ENCODE assay signal across 8 cellular contexts in genomic region chr1:42952353-42953001, GRCh38. TPM values are rescaled to one million over a fixed set of nuclear protein-coding genes. Genes with fewer than 3 reads are reported as not detected.
DNase-seq lines count a peak whose midpoint lies in the region; ATAC-seq, FAIRE-seq and TF ChIP-seq lines count a peak whose summit lies in the region.

No MANE protein-coding gene starts in this region.

- no peak for TF ChIP-seq POLR2A in GM12892 (IDR thresholded peaks at IDR 0.05; ENCODE audit: low read depth, low read length)

- peak overlapping the region; percentile 49 for H3K4me2 ChIP-seq in SU-DHL-6 (ENCODE audit: low read depth, low read length, poor library complexity, severe bottlenecking)

- H3K36me3 Mint-ChIP-seq in glutamatergic neuron (ENCODE audit: unreplicated experiment): no peaks in the 10 kb centered on the region

- H3K79me2 ChIP-seq in SU-DHL-6 (ENCODE audit: insufficient read depth, low read length): peaks cover 99% of the 10 kb centered on the region

- DNase-seq in GM12892 (ENCODE audit: insufficient read length) (peak; percentile 51), NCI-H82 treated with DMSO at 0.1 percent for 48 hours (lab: John Stamatoyannopoulos, UW; ENCODE audit: unreplicated experiment) (no peak), glutamatergic neuron (no peak)

- H3K27ac ChIP-seq in SU-DHL-6 (ENCODE audit: low read depth, low read length): peak overlapping the region; percentile 89
- H3K27ac ChIP-seq in iPS-20b (ENCODE audit: low read length): no peak overlapping the region

- peaks cover 9% of the 10 kb centered on the region; the same call in 1 of the 2 replicates for H3F3A ChIP-seq in SU-DHL-6 (ENCODE audit: insufficient read depth)

- H3K36me3 ChIP-seq in SU-DHL-6 (ENCODE audit: low read length): 0 out of 2 replicates have a peak, but pooled peaks cover 8% of the 10 kb centered on the region
- peaks cover 82% of the 10 kb centered on the region for H3K36me3 ChIP-seq in iPS-20b (ENCODE audit: insufficient read depth, low read depth, low read length)

- no peaks in the 10 kb centered on the region for H3K9me2 ChIP-seq in SU-DHL-6 (replicated peaks; ENCODE audit: insufficient read depth, low read length)

- peaks cover 6% of the 10 kb centered on the region for H3K9me3 Mint-ChIP-seq in glutamatergic neuron (ENCODE audit: unreplicated experiment)

- no peak overlapping the region for H3K4me3 Mint-ChIP-seq in glutamatergic neuron (ENCODE audit: unreplicated experiment)

- no peak overlapping the region for H2AFZ ChIP-seq in SU-DHL-6 (ENCODE audit: low read depth, low read length, severe bottlenecking)

- H3K27me3 Mint-ChIP-seq in glutamatergic neuron (ENCODE audit: unreplicated experiment): peaks cover 7% of the 10 kb centered on the region

- FAIRE-seq in GM12892 (lab: Jason Lieb, UNC): peak; percentile 90

- no peak overlapping the region for H3K27ac Mint-ChIP-seq in glutamatergic neuron (ENCODE audit: unreplicated experiment)

- H3K4me3 ChIP-seq in SU-DHL-6 (ENCODE audit: insufficient read depth, low read length, poor library complexity, severe bottlenecking): peak overlapping the region; percentile 1
- no peak overlapping the region for H3K4me3 ChIP-seq in iPS-20b (ENCODE audit: low read length)

- H3K9ac ChIP-seq in SU-DHL-6 (ENCODE audit: low read length): peak overlapping the region; percentile 42
- H3K9ac ChIP-seq in iPS-20b (ENCODE audit: low read depth, low read length): 0 out of 2 replicates have a peak overlapping the region, but pooled peaks have one; percentile 29

- TF ChIP-seq CTCF in SU-DHL-6 (IDR thresholded peaks at IDR 0.05; ENCODE audit: insufficient read depth, low read length, poor library complexity, severe bottlenecking): no peak
- TF ChIP-seq CTCF in glutamatergic neuron (IDR thresholded peaks at IDR 0.05; ENCODE audit: partially characterized antibody, unreplicated experiment): no peak

- H3K27me3 ChIP-seq in SU-DHL-6 (ENCODE audit: low read length): no peaks in the 10 kb centered on the region
- H3K27me3 ChIP-seq in iPS-20b (ENCODE audit: insufficient read depth, low read length): no peaks in the 10 kb centered on the region

- ATAC-seq in GM21786 (IDR thresholded peaks at IDR 0.05; ENCODE audit: unreplicated experiment) (peak; percentile 56), HG03159 (IDR thresholded peaks at IDR 0.05; ENCODE audit: unreplicated experiment) (no peak), HG03520 (IDR thresholded peaks at IDR 0.05; ENCODE audit: unreplicated experiment) (no peak)

- H3K9me3 ChIP-seq in SU-DHL-6 (ENCODE audit: insufficient read depth, low read length): no peaks in the 10 kb centered on the region
- no peaks in the 10 kb centered on the region for H3K9me3 ChIP-seq in iPS-20b (ENCODE audit: insufficient read depth, low read depth, low read length)

- peaks cover 15% of the 10 kb centered on the region; the same call in 1 of the 2 replicates for H4K20me1 ChIP-seq in SU-DHL-6 (ENCODE audit: low read depth, low read length)

- peaks cover 51% of the 10 kb centered on the region for H3K4me1 ChIP-seq in iPS-20b (ENCODE audit: insufficient read depth, low read length)

- H3K4me1 Mint-ChIP-seq in glutamatergic neuron (ENCODE audit: low read depth, unreplicated experiment): peaks cover 13% of the 10 kb centered on the region

RNA-seq across cellular contexts. Expression of gene SLC2A1, which starts 6.2 kb away (rescaled TPM):
- polyA plus RNA-seq in GM12892 (2012; ENCODE audit: missing spikeins): 45.9 TPM
- total RNA-seq in glutamatergic neuron (ENCODE audit: unreplicated experiment): 25.0 TPM
